In the genomic region with DNA sequence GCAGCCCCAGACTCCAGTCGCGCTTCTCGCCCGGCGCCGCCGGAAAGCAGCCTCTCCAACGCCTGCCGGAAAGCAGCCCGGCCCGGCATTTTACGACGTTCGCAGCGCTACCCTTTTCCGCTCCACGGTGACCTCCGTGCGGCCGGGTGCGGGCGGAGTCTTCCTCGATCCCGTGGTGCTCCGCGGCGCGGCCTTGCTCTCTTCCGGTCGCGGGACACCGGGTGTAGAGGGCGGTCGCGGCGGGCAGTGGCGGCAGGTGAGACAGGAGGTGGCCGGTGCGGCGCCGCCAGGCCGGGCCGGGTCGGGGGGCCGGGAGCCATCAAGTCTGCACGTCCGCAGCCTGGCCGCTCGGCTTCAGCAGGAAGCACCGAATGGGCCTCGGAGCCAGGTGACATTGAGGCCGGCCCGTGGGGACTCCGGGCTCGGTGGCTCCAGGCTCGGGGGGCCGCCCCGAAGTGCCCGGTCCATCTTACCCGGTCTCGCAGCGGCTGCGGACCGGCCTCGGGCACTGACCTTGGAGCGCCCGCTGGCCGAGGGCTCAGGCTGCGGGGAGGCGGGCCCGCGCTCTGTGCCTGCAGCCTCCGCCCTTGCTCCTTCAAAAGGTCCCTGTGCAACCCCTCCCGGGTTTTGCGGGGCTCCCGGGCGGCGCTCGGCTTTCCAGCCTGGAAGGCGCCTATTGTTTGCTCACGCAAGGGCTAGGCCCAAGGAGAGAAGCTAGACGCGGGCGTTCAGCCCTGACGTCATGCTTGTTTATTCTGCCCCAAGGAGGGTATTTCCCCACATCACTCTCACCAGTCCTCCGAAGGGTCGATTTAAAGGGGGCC, we compare ENCODE assay signal across 1 cellular context.
A peak's percentile ranks its signal among the peaks of the same experiment; 100 is the strongest.
TF ChIP-seq lines count a peak whose summit lies in the region.

A gene (plus strand): TSS at position 199 of the 824 bp plus-strand sequence. CDS start 1,511 bp downstream, outside the sequence.
A gene (minus strand): TSS at position 48 of the 824 bp plus-strand sequence. CDS start 249 bp downstream, outside the sequence.

TF ChIP-seq in HepG2, 621 proteins besides CTCF, POLR2A, EP300 and RAD21 (continued from another document and continues in another):
- no peak for TF ChIP-seq TEAD2 (CRISPR knock-in tag; IDR thresholded peaks at IDR 0.05)
- peak; percentile 23; the same call in 1 of the 2 replicates for TF ChIP-seq FOSL1 (CRISPR knock-in tag; IDR thresholded peaks at IDR 0.05; ENCODE audit: borderline replicate concordance)
- TF ChIP-seq JUN (CRISPR knock-in tag; IDR thresholded peaks at IDR 0.05) = peak; percentile 18; the same call in 1 of the 2 replicates
- TF ChIP-seq KLF13 (CRISPR knock-in tag; IDR thresholded peaks at IDR 0.05) = peak; percentile 88; the same call in 1 of the 2 replicates
- TF ChIP-seq TSC22D2 (CRISPR knock-in tag; IDR thresholded peaks at IDR 0.05; ENCODE audit: borderline replicate concordance) = peak; percentile 74; the same call in 1 of the 2 replicates
- peak; percentile 89 for TF ChIP-seq ZMAT3 (CRISPR knock-in tag; conservative IDR thresholded peaks at IDR 0.05)
- peak; percentile 42 for TF ChIP-seq ZEB1 (IDR thresholded peaks at IDR 0.05; ENCODE audit: insufficient replicate concordance, low read depth)
- peak; percentile 88; the same call in 1 of the 2 replicates for TF ChIP-seq KMT2A (CRISPR knock-in tag; IDR thresholded peaks at IDR 0.05)
- peak; percentile 81 for TF ChIP-seq RXRB (CRISPR knock-in tag; IDR thresholded peaks at IDR 0.05; ENCODE audit: borderline replicate concordance)
- TF ChIP-seq, protein P1, sequence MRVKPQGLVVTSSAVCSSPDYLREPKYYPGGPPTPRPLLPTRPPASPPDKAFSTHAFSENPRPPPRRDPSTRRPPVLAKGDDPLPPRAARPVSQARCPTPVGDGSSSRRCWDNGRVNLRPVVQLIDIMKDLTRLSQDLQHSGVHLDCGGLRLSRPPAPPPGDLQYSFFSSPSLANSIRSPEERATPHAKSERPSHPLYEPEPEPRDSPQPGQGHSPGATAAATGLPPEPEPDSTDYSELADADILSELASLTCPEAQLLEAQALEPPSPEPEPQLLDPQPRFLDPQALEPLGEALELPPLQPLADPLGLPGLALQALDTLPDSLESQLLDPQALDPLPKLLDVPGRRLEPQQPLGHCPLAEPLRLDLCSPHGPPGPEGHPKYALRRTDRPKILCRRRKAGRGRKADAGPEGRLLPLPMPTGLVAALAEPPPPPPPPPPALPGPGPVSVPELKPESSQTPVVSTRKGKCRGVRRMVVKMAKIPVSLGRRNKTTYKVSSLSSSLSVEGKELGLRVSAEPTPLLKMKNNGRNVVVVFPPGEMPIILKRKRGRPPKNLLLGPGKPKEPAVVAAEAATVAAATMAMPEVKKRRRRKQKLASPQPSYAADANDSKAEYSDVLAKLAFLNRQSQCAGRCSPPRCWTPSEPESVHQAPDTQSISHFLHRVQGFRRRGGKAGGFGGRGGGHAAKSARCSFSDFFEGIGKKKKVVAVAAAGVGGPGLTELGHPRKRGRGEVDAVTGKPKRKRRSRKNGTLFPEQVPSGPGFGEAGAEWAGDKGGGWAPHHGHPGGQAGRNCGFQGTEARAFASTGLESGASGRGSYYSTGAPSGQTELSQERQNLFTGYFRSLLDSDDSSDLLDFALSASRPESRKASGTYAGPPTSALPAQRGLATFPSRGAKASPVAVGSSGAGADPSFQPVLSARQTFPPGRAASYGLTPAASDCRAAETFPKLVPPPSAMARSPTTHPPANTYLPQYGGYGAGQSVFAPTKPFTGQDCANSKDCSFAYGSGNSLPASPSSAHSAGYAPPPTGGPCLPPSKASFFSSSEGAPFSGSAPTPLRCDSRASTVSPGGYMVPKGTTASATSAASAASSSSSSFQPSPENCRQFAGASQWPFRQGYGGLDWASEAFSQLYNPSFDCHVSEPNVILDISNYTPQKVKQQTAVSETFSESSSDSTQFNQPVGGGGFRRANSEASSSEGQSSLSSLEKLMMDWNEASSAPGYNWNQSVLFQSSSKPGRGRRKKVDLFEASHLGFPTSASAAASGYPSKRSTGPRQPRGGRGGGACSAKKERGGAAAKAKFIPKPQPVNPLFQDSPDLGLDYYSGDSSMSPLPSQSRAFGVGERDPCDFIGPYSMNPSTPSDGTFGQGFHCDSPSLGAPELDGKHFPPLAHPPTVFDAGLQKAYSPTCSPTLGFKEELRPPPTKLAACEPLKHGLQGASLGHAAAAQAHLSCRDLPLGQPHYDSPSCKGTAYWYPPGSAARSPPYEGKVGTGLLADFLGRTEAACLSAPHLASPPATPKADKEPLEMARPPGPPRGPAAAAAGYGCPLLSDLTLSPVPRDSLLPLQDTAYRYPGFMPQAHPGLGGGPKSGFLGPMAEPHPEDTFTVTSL (CRISPR knock-in tag; IDR thresholded peaks at IDR 0.05; ENCODE audit: borderline replicate concordance) = 0 out of 2 replicates have a peak, but pooled peaks have one; percentile 26
- TF ChIP-seq ZNF230 (CRISPR knock-in tag; IDR thresholded peaks at IDR 0.05) = peak; percentile 75; the same call in 1 of the 2 replicates
- no peak for TF ChIP-seq ZNF570 (CRISPR knock-in tag; IDR thresholded peaks at IDR 0.05; ENCODE audit: borderline replicate concordance)
- TF ChIP-seq, protein P2, sequence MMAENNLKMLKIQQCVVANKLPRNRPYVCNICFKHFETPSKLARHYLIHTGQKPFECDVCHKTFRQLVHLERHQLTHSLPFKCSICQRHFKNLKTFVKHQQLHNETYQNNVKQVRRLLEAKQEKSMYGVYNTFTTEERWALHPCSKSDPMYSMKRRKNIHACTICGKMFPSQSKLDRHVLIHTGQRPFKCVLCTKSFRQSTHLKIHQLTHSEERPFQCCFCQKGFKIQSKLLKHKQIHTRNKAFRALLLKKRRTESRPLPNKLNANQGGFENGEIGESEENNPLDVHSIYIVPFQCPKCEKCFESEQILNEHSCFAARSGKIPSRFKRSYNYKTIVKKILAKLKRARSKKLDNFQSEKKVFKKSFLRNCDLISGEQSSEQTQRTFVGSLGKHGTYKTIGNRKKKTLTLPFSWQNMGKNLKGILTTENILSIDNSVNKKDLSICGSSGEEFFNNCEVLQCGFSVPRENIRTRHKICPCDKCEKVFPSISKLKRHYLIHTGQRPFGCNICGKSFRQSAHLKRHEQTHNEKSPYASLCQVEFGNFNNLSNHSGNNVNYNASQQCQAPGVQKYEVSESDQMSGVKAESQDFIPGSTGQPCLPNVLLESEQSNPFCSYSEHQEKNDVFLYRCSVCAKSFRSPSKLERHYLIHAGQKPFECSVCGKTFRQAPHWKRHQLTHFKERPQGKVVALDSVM (CRISPR knock-in tag; IDR thresholded peaks at IDR 0.05) = peak; percentile 9; the same call in 1 of the 2 replicates
- no peak for TF ChIP-seq KDM1A (CRISPR knock-in tag; IDR thresholded peaks at IDR 0.05)
- TF ChIP-seq FOXM1 (CRISPR knock-in tag; IDR thresholded peaks at IDR 0.05) = 0 out of 2 replicates have a peak, but pooled peaks have one; percentile 24
- TF ChIP-seq, protein P3, sequence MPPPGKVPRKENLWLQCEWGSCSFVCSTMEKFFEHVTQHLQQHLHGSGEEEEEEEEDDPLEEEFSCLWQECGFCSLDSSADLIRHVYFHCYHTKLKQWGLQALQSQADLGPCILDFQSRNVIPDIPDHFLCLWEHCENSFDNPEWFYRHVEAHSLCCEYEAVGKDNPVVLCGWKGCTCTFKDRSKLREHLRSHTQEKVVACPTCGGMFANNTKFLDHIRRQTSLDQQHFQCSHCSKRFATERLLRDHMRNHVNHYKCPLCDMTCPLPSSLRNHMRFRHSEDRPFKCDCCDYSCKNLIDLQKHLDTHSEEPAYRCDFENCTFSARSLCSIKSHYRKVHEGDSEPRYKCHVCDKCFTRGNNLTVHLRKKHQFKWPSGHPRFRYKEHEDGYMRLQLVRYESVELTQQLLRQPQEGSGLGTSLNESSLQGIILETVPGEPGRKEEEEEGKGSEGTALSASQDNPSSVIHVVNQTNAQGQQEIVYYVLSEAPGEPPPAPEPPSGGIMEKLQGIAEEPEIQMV (CRISPR knock-in tag; IDR thresholded peaks at IDR 0.05; ENCODE audit: low read depth) = peak; percentile 80; the same call in 1 of the 2 replicates
- no peak for TF ChIP-seq NFIC (IDR thresholded peaks at IDR 0.05; ENCODE audit: low read length)
- no peak for TF ChIP-seq TCF12 (IDR thresholded peaks at IDR 0.05)
- 0 out of 2 replicates have a peak, but pooled peaks have one; percentile 31 for TF ChIP-seq TCF12 (CRISPR knock-in tag; IDR thresholded peaks at IDR 0.05)
- TF ChIP-seq, protein P4, sequence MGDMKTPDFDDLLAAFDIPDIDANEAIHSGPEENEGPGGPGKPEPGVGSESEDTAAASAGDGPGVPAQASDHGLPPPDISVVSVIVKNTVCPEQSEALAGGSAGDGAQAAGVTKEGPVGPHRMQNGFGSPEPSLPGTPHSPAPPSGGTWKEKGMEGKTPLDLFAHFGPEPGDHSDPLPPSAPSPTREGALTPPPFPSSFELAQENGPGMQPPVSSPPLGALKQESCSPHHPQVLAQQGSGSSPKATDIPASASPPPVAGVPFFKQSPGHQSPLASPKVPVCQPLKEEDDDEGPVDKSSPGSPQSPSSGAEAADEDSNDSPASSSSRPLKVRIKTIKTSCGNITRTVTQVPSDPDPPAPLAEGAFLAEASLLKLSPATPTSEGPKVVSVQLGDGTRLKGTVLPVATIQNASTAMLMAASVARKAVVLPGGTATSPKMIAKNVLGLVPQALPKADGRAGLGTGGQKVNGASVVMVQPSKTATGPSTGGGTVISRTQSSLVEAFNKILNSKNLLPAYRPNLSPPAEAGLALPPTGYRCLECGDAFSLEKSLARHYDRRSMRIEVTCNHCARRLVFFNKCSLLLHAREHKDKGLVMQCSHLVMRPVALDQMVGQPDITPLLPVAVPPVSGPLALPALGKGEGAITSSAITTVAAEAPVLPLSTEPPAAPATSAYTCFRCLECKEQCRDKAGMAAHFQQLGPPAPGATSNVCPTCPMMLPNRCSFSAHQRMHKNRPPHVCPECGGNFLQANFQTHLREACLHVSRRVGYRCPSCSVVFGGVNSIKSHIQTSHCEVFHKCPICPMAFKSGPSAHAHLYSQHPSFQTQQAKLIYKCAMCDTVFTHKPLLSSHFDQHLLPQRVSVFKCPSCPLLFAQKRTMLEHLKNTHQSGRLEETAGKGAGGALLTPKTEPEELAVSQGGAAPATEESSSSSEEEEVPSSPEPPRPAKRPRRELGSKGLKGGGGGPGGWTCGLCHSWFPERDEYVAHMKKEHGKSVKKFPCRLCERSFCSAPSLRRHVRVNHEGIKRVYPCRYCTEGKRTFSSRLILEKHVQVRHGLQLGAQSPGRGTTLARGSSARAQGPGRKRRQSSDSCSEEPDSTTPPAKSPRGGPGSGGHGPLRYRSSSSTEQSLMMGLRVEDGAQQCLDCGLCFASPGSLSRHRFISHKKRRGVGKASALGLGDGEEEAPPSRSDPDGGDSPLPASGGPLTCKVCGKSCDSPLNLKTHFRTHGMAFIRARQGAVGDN (CRISPR knock-in tag; IDR thresholded peaks at IDR 0.05) = peak; percentile 94
- peak; percentile 96 for TF ChIP-seq NR2C2 (CRISPR knock-in tag; IDR thresholded peaks at IDR 0.05; ENCODE audit: borderline replicate concordance)
- TF ChIP-seq SP2 (CRISPR knock-in tag; IDR thresholded peaks at IDR 0.05) = peak; percentile 60
- peak; percentile 94 for TF ChIP-seq ZNF547 (CRISPR knock-in tag; IDR thresholded peaks at IDR 0.05)
- peak; percentile 26; the same call in 1 of the 2 replicates for TF ChIP-seq ZNF441 (CRISPR knock-in tag; IDR thresholded peaks at IDR 0.05; ENCODE audit: borderline replicate concordance)
- TF ChIP-seq ZNF329 (CRISPR knock-in tag; IDR thresholded peaks at IDR 0.05; ENCODE audit: low read depth) = 0 out of 2 replicates have a peak, but pooled peaks have one; percentile 24
- peak; percentile 36 for TF ChIP-seq REL (CRISPR knock-in tag; conservative IDR thresholded peaks at IDR 0.05)
- TF ChIP-seq GZF1 (CRISPR knock-in tag; IDR thresholded peaks at IDR 0.05) = no peak
- TF ChIP-seq, protein P5, sequence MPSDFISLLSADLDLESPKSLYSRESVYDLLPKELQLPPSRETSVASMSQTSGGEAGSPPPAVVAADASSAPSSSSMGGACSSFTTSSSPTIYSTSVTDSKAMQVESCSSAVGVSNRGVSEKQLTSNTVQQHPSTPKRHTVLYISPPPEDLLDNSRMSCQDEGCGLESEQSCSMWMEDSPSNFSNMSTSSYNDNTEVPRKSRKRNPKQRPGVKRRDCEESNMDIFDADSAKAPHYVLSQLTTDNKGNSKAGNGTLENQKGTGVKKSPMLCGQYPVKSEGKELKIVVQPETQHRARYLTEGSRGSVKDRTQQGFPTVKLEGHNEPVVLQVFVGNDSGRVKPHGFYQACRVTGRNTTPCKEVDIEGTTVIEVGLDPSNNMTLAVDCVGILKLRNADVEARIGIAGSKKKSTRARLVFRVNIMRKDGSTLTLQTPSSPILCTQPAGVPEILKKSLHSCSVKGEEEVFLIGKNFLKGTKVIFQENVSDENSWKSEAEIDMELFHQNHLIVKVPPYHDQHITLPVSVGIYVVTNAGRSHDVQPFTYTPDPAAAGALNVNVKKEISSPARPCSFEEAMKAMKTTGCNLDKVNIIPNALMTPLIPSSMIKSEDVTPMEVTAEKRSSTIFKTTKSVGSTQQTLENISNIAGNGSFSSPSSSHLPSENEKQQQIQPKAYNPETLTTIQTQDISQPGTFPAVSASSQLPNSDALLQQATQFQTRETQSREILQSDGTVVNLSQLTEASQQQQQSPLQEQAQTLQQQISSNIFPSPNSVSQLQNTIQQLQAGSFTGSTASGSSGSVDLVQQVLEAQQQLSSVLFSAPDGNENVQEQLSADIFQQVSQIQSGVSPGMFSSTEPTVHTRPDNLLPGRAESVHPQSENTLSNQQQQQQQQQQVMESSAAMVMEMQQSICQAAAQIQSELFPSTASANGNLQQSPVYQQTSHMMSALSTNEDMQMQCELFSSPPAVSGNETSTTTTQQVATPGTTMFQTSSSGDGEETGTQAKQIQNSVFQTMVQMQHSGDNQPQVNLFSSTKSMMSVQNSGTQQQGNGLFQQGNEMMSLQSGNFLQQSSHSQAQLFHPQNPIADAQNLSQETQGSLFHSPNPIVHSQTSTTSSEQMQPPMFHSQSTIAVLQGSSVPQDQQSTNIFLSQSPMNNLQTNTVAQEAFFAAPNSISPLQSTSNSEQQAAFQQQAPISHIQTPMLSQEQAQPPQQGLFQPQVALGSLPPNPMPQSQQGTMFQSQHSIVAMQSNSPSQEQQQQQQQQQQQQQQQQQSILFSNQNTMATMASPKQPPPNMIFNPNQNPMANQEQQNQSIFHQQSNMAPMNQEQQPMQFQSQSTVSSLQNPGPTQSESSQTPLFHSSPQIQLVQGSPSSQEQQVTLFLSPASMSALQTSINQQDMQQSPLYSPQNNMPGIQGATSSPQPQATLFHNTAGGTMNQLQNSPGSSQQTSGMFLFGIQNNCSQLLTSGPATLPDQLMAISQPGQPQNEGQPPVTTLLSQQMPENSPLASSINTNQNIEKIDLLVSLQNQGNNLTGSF (CRISPR knock-in tag; IDR thresholded peaks at IDR 0.05) = no peak
- TF ChIP-seq ZNF484 (CRISPR knock-in tag; IDR thresholded peaks at IDR 0.05; ENCODE audit: borderline replicate concordance, low read depth) = no peak
- peak; percentile 91 for TF ChIP-seq ZBTB21 (CRISPR knock-in tag; IDR thresholded peaks at IDR 0.05)
- no peak; the same call in 1 of the 2 replicates for TF ChIP-seq ZNF550 (CRISPR knock-in tag; IDR thresholded peaks at IDR 0.05; ENCODE audit: borderline replicate concordance)
- no peak for TF ChIP-seq TCF7 (IDR thresholded peaks at IDR 0.05; ENCODE audit: low read depth)
- TF ChIP-seq ZBTB3 (CRISPR knock-in tag; IDR thresholded peaks at IDR 0.05; ENCODE audit: borderline replicate concordance, low read depth) = 0 out of 2 replicates have a peak, but pooled peaks have one; percentile 82
- no peak for TF ChIP-seq ZNF333 (CRISPR knock-in tag; IDR thresholded peaks at IDR 0.05; ENCODE audit: borderline replicate concordance)
- TF ChIP-seq, protein P6, sequence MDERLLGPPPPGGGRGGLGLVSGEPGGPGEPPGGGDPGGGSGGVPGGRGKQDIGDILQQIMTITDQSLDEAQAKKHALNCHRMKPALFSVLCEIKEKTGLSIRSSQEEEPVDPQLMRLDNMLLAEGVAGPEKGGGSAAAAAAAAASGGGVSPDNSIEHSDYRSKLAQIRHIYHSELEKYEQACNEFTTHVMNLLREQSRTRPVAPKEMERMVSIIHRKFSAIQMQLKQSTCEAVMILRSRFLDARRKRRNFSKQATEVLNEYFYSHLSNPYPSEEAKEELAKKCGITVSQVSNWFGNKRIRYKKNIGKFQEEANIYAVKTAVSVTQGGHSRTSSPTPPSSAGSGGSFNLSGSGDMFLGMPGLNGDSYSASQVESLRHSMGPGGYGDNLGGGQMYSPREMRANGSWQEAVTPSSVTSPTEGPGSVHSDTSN (CRISPR knock-in tag; IDR thresholded peaks at IDR 0.05) = no peak
- TF ChIP-seq TARDBP (CRISPR knock-in tag; IDR thresholded peaks at IDR 0.05) = peak; percentile 94
